ENCODE assay signal across 1 cellular context in the genomic region with DNA sequence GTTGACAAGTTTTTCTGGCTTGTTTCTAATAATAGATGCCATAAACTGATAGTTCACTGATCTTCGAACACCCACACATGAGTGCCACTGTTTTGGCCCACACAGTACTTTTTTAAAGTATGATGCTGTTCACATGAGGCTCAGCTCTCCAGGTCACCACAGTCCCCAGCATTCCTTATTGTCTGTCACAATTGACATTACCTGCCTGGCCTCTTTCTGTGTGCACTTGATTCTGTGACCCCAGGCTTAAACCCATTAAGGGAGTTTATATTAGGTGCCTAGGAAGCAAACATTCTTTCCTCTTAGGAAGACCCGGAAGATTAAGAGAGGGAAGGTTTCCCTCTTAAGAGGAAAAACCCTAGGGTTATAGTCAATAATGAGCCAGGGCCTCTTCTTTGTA.
TF ChIP-seq lines count a peak whose summit lies in the region.

No MANE protein-coding gene starts in this region.

TF ChIP-seq in A549, 52 proteins besides CTCF, POLR2A, EP300 and RAD21 (continued from another document):
- TF ChIP-seq JUN (IDR thresholded peaks at IDR 0.05) (no peak), KDM5A (IDR thresholded peaks at IDR 0.05) (no peak), BHLHE40 (IDR thresholded peaks at IDR 0.05; ENCODE audit: low read depth, low read length) (no peak), NFE2L2 (conservative IDR thresholded peaks at IDR 0.05; ENCODE audit: low read length) (no peak), HOXB13 (CRISPR knock-in tag; IDR thresholded peaks at IDR 0.05; ENCODE audit: low read depth) (no peak), CBX8 (IDR thresholded peaks at IDR 0.05) (no peak), HDAC2 (IDR thresholded peaks at IDR 0.05) (no peak), CBX2 (IDR thresholded peaks at IDR 0.05; ENCODE audit: borderline replicate concordance, low read depth) (no peak)
- TF ChIP-seq, protein P1, sequence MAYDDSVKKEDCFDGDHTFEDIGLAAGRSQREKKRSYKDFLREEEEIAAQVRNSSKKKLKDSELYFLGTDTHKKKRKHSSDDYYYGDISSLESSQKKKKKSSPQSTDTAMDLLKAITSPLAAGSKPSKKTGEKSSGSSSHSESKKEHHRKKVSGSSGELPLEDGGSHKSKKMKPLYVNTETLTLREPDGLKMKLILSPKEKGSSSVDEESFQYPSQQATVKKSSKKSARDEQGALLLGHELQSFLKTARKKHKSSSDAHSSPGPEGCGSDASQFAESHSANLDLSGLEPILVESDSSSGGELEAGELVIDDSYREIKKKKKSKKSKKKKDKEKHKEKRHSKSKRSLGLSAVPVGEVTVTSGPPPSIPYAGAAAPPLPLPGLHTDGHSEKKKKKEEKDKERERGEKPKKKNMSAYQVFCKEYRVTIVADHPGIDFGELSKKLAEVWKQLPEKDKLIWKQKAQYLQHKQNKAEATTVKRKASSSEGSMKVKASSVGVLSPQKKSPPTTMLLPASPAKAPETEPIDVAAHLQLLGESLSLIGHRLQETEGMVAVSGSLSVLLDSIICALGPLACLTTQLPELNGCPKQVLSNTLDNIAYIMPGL (CRISPR knock-in tag; IDR thresholded peaks at IDR 0.05; ENCODE audit: borderline replicate concordance), result no peak
- TF ChIP-seq, protein P2, sequence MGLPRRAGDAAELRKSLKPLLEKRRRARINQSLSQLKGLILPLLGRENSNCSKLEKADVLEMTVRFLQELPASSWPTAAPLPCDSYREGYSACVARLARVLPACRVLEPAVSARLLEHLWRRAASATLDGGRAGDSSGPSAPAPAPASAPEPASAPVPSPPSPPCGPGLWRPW (IDR thresholded peaks at IDR 0.05), result no peak
